Comparison of ENCODE assay signal across 25 cellular contexts in the genomic region with DNA sequence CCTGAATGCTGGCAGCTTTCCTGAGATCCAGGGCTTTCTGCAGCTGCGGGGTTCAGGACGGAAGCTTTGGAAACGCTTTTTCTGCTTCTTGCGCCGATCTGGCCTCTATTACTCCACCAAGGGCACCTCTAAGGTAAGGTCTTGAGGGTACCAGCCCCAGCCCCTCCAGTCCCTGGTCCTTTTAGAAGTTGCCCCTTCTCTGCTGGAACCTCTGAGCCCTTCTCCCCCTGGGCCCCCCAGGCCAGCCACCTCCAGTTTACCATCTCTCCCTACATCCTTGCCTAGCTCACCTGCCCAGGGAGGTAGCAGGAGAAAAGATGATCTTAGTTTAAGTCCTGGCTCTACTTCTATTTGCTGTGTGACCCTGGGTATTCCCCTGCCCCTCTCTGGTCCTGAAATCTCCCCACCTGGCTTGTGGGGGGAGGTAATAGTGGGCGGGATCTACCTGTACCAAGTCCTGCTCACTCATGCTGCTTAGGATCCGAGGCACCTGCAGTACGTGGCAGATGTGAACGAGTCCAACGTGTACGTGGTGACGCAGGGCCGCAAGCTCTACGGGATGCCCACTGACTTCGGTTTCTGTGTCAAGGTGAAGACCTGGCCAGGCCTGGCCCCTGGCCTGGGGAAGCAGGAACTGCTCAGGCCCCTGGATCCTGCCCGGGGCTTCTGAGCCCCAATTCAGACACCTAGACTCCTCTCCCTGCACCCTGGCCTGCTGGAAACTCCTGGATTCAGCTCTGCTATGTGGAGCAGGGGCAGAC. TPM values are rescaled to one million over a fixed set of nuclear protein-coding genes. Genes with fewer than 3 reads are reported as not detected.
"Had no signal": no experiment of that assay in that cellular context is flagged by ENCODE, and none has a peak within 500 bp of the region (broad histone marks: within the 10 kb centered on the region; RNA-seq: fewer than 3 reads in every experiment).

No MANE protein-coding gene starts in this region.

- H3K27me3 ChIP-seq: vagina had no signal

- H3K36me3 ChIP-seq: cardiac muscle cell, heart right ventricle had no signal

- H3K36me3 Mint-ChIP-seq: activated CD4-positive, alpha-beta memory T cell treated with anti-CD3 and anti-CD28 coated beads for 36 hours; activated naive CD8-positive, alpha-beta T cell treated with anti-CD3 and anti-CD28 coated beads for 36 hours; immature natural killer cell had no signal

- H3K4me3 Mint-ChIP-seq: activated CD4-positive, alpha-beta memory T cell treated with anti-CD3 and anti-CD28 coated beads for 36 hours; activated naive CD8-positive, alpha-beta T cell treated with anti-CD3 and anti-CD28 coated beads for 36 hours; activated T-helper 1 cell treated with anti-CD3 and anti-CD28 coated beads, Interleukin-12 subunit alpha, Interleukin-12 subunit beta, Interleukin-2, Interleukin-4 antibody, amounts not matched to agents 30 ng/mL and 10 ng/mL and 1 ng/mL, durations not matched to agents 14 hours and 24 hours and 36 hours; effector memory CD8-positive, alpha-beta T cell; immature natural killer cell; mesothelial cell of epicardium; nephron; stimulated activated naive CD8-positive, alpha-beta T cell treated with anti-CD3 and anti-CD28 coated beads, Interleukin-15, amount 100 ng/mL, for 72 hours; T-helper 2 cell treated with Interferon-gamma antibody and Interleukin-4, amounts not matched to agents 5 μg/mL and 100 μg/mL, for 36 hours; WTC11 had no signal

- H3K9me3 Mint-ChIP-seq: activated CD4-positive, alpha-beta memory T cell treated with anti-CD3 and anti-CD28 coated beads for 36 hours; activated naive CD8-positive, alpha-beta T cell treated with anti-CD3 and anti-CD28 coated beads for 36 hours; activated T-helper 1 cell treated with anti-CD3 and anti-CD28 coated beads, Interleukin-12 subunit alpha, Interleukin-12 subunit beta, Interleukin-2, Interleukin-4 antibody, amounts not matched to agents 30 ng/mL and 10 ng/mL and 1 ng/mL, durations not matched to agents 14 hours and 24 hours and 36 hours; effector memory CD8-positive, alpha-beta T cell; immature natural killer cell; mesothelial cell of epicardium; nephron; stimulated activated naive CD8-positive, alpha-beta T cell treated with anti-CD3 and anti-CD28 coated beads, Interleukin-15, amount 100 ng/mL, for 72 hours; T-helper 2 cell treated with Interferon-gamma antibody and Interleukin-4, amounts not matched to agents 5 μg/mL and 100 μg/mL, for 36 hours; WTC11 had no signal

- DNase-seq: activated CD4-positive, alpha-beta memory T cell treated with anti-CD3 and anti-CD28 coated beads for 36 hours; activated CD4-positive, alpha-beta T cell treated with anti-CD3 and anti-CD28 coated beads for 4 hours; activated gamma-delta T cell treated with Interleukin-2 at 50 U/mL for 16 hours; activated naive CD8-positive, alpha-beta T cell treated with anti-CD3 and anti-CD28 coated beads for 36 hours; activated T-cell treated with anti-CD3 and anti-CD28 coated beads for 4 hours; amniotic stem cell; effector memory CD8-positive, alpha-beta T cell; esophagus squamous epithelium; heart right ventricle; immature natural killer cell; nucleus accumbens; retina; stimulated activated naive CD8-positive, alpha-beta T cell treated with anti-CD3 and anti-CD28 coated beads, Interleukin-15, amount 100 ng/mL, for 72 hours; transverse colon had no signal

- H3K27ac ChIP-seq: cardiac muscle cell, esophagus squamous epithelium, heart right ventricle, suprapubic skin, transverse colon, vagina had no signal

- H3K9me3 ChIP-seq: esophagus squamous epithelium, heart right ventricle, suprapubic skin, transverse colon, vagina had no signal

- H3K4me3 ChIP-seq: cardiac muscle cell, esophagus squamous epithelium, heart right ventricle, lung, suprapubic skin, transverse colon, vagina had no signal

- ATAC-seq: effector memory CD8-positive, alpha-beta T cell; heart right ventricle; stimulated activated naive CD8-positive, alpha-beta T cell treated with anti-CD3 and anti-CD28 coated beads, Interleukin-15, amount 100 ng/mL, for 72 hours; WTC11 had no signal

- H3K27ac Mint-ChIP-seq: activated CD4-positive, alpha-beta memory T cell treated with anti-CD3 and anti-CD28 coated beads for 36 hours; activated naive CD8-positive, alpha-beta T cell treated with anti-CD3 and anti-CD28 coated beads for 36 hours; activated T-helper 1 cell treated with anti-CD3 and anti-CD28 coated beads, Interleukin-12 subunit alpha, Interleukin-12 subunit beta, Interleukin-2, Interleukin-4 antibody, amounts not matched to agents 30 ng/mL and 10 ng/mL and 1 ng/mL, durations not matched to agents 14 hours and 24 hours and 36 hours; immature natural killer cell; mesothelial cell of epicardium; nephron; stimulated activated naive CD8-positive, alpha-beta T cell treated with anti-CD3 and anti-CD28 coated beads, Interleukin-15, amount 100 ng/mL, for 72 hours; T-helper 2 cell treated with Interferon-gamma antibody and Interleukin-4, amounts not matched to agents 5 μg/mL and 100 μg/mL, for 36 hours had no signal

RNA-seq across cellular contexts. Expression of a gene that starts 6.5 kb away (rescaled TPM):
- total RNA-seq: dermis microvascular lymphatic vessel endothelial cell, skeletal muscle tissue had no signal
- polyA plus RNA-seq: immature natural killer cell had no signal
